In the genomic region with DNA sequence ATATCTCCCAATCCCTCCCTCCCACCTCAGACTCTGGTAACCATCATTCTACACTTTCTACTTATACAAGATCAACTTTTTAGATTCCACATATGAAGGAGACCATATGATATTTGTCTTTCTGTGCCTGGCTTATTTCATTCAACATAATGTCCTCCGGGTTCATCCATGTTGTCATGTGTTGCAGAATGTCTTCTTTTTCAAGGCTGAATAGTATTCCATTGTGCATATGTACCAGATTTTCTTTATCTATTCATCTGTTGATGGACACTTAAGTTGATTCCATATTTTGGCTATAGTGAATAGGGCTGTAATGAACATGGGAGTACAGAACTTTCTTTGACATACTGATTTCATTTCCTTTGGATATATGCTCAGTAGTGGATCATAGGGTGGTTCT, we compare ENCODE assay signal across 27 cellular contexts.
"Had no signal": no experiment of that assay in that cellular context is flagged by ENCODE, and none has a peak within 500 bp of the region (broad histone marks: within the 10 kb centered on the region; RNA-seq: fewer than 3 reads in every experiment).

No MANE protein-coding gene starts in this region.

- H3K4me1 Mint-ChIP-seq: stimulated activated effector memory CD8-positive, alpha-beta T cell treated with anti-CD3 and anti-CD28 coated beads, Interleukin-12 subunit alpha, Interleukin-12 subunit beta, amount 100 ng/mL, for 72 hours; stimulated activated memory B cell treated with anti-CD40 and anti-IgM and Interleukin-4, amounts not matched to agents 10 μg/mL and 1 μg/mL and 100 μg/mL, for 72 hours; stimulated activated naive B cell treated with anti-CD40 and anti-IgM and Interleukin-4, amounts not matched to agents 10 μg/mL and 1 μg/mL and 100 μg/mL, for 72 hours had no signal

- DNase-seq: stimulated activated CD4-positive, alpha-beta T cell treated with anti-CD3 and anti-CD28 coated beads, Interleukin-2, amount 100 ng/mL, for 24 hours; stimulated activated CD4-positive, alpha-beta T cell treated with anti-CD3 and anti-CD28 coated beads, Interleukin-2, amount 100 ng/mL, for 48 hours; stimulated activated CD4-positive, alpha-beta T cell treated with anti-CD3 and anti-CD28 coated beads, Interleukin-4, amount 100 ng/mL, for 1 hour; stimulated activated CD4-positive, alpha-beta T cell treated with anti-CD3 and anti-CD28 coated beads, Interleukin-4, amount 100 ng/mL, for 24 hours; stimulated activated CD4-positive, alpha-beta T cell treated with anti-CD3 and anti-CD28 coated beads, Interleukin-4, amount 100 ng/mL, for 4 hours; stimulated activated CD8-positive, alpha-beta memory T cell treated with anti-CD3 and anti-CD28 coated beads, Interleukin-4, amount 100 ng/mL, for 48 hours; stimulated activated naive B cell treated with anti-CD40 and anti-IgM and Interleukin-4, amounts not matched to agents 10 μg/mL and 1 μg/mL and 100 μg/mL, for 72 hours; stimulated activated naive CD4-positive, alpha-beta T cell; stimulated activated naive CD4-positive, alpha-beta T cell treated with Interleukin-2 at 50 U/mL for 16 hours; stimulated activated naive CD8-positive, alpha-beta T cell treated with anti-CD3 and anti-CD28 coated beads, Interleukin-15, Interleukin-2, amounts not matched to agents 100 U/mL and 50 U/mL, for 24 hours; stomach; substantia nigra; testis; thyroid gland; tibial artery; transverse colon; trophoblast cell; upper lobe of left lung; upper lobe of right lung; uterus had no signal

- H3K27me3 ChIP-seq: stomach, suprapubic skin, testis, thyroid gland, tibial artery, tibial nerve, transverse colon, upper lobe of left lung, upper lobe of right lung had no signal

- H3K9me3 ChIP-seq: suprapubic skin, testis, thoracic aorta, thyroid gland, tibial artery, transverse colon, upper lobe of left lung, upper lobe of right lung, uterus had no signal

- H3K36me3 ChIP-seq: stomach, suprapubic skin, thoracic aorta, thyroid gland, tibial artery, tibial nerve, transverse colon, upper lobe of left lung, upper lobe of right lung, uterus had no signal

- H3K27ac Mint-ChIP-seq: stimulated activated effector memory CD8-positive, alpha-beta T cell treated with anti-CD3 and anti-CD28 coated beads, Interleukin-12 subunit alpha, Interleukin-12 subunit beta, amount 100 ng/mL, for 72 hours; stimulated activated memory B cell treated with anti-CD40 and anti-IgM and Interleukin-4, amounts not matched to agents 10 μg/mL and 1 μg/mL and 100 μg/mL, for 72 hours; stimulated activated naive B cell treated with anti-CD40 and anti-IgM and Interleukin-4, amounts not matched to agents 10 μg/mL and 1 μg/mL and 100 μg/mL, for 72 hours; stimulated activated naive CD8-positive, alpha-beta T cell treated with anti-CD3 and anti-CD28 coated beads, Interleukin-15, Interleukin-2, amounts not matched to agents 100 ng/mL and 50 ng/mL, for 24 hours; type B pancreatic cell had no signal

- ATAC-seq: stimulated activated effector memory CD8-positive, alpha-beta T cell treated with anti-CD3 and anti-CD28 coated beads, Interleukin-12 subunit alpha, Interleukin-12 subunit beta, amount 100 ng/mL, for 72 hours; stimulated activated memory B cell treated with anti-CD40 and anti-IgM and Interleukin-4, amounts not matched to agents 10 μg/mL and 1 μg/mL and 100 μg/mL, for 72 hours; stimulated activated naive B cell treated with anti-CD40 and anti-IgM and Interleukin-4, amounts not matched to agents 10 μg/mL and 1 μg/mL and 100 μg/mL, for 72 hours; stimulated activated naive CD8-positive, alpha-beta T cell treated with anti-CD3 and anti-CD28 coated beads, Interleukin-15, Interleukin-2, amounts not matched to agents 100 U/mL and 50 U/mL, for 24 hours; upper lobe of right lung had no signal

- H3K27me3 Mint-ChIP-seq: type B pancreatic cell had no signal

- H3K27ac ChIP-seq: stomach, suprapubic skin, testis, thoracic aorta, thyroid gland, tibial artery, tibial nerve, transverse colon, upper lobe of left lung, upper lobe of right lung, uterus had no signal

- H3K4me3 ChIP-seq: stomach, suprapubic skin, testis, thoracic aorta, thyroid gland, tibial artery, tibial nerve, transverse colon, upper lobe of left lung, upper lobe of right lung, uterus had no signal

- H3K4me1 ChIP-seq: stomach, suprapubic skin, testis, thyroid gland, tibial artery, tibial nerve, transverse colon, upper lobe of left lung, upper lobe of right lung, uterus had no signal

- H3K36me3 Mint-ChIP-seq: stimulated activated effector memory CD8-positive, alpha-beta T cell treated with anti-CD3 and anti-CD28 coated beads, Interleukin-12 subunit alpha, Interleukin-12 subunit beta, amount 100 ng/mL, for 72 hours; stimulated activated memory B cell treated with anti-CD40 and anti-IgM and Interleukin-4, amounts not matched to agents 10 μg/mL and 1 μg/mL and 100 μg/mL, for 72 hours; stimulated activated naive B cell treated with anti-CD40 and anti-IgM and Interleukin-4, amounts not matched to agents 10 μg/mL and 1 μg/mL and 100 μg/mL, for 72 hours; type B pancreatic cell had no signal

- H3K4me3 Mint-ChIP-seq: stimulated activated effector memory CD8-positive, alpha-beta T cell treated with anti-CD3 and anti-CD28 coated beads, Interleukin-12 subunit alpha, Interleukin-12 subunit beta, amount 100 ng/mL, for 72 hours; stimulated activated memory B cell treated with anti-CD40 and anti-IgM and Interleukin-4, amounts not matched to agents 10 μg/mL and 1 μg/mL and 100 μg/mL, for 72 hours; stimulated activated naive B cell treated with anti-CD40 and anti-IgM and Interleukin-4, amounts not matched to agents 10 μg/mL and 1 μg/mL and 100 μg/mL, for 72 hours; stimulated activated naive CD8-positive, alpha-beta T cell treated with anti-CD3 and anti-CD28 coated beads, Interleukin-15, Interleukin-2, amounts not matched to agents 100 ng/mL and 50 ng/mL, for 24 hours; type B pancreatic cell had no signal
